1 cellular context compared by ENCODE assay signal in genomic region chr16:88491560-88492310, GRCh38.
A peak's percentile ranks its signal among the peaks of the same experiment; 100 is the strongest.
TF ChIP-seq lines count a peak whose summit lies in the region.

No MANE protein-coding gene starts in this region.

TF ChIP-seq in K562, 482 proteins besides CTCF, POLR2A, EP300 and RAD21 (continued from another document and continues in another):
- no peak for TF ChIP-seq USF2 (CRISPR knock-in tag; IDR thresholded peaks at IDR 0.05)
- no peak for TF ChIP-seq ZNF398 (CRISPR knock-in tag; IDR thresholded peaks at IDR 0.05)
- peak; percentile 94 for TF ChIP-seq HDAC3 (IDR thresholded peaks at IDR 0.05; ENCODE audit: borderline replicate concordance, partially characterized antibody)
- TF ChIP-seq FOXM1 (IDR thresholded peaks at IDR 0.05; ENCODE audit: low read depth), result peak; percentile 96
- TF ChIP-seq FOXM1 (CRISPR knock-in tag; IDR thresholded peaks at IDR 0.05; ENCODE audit: low read depth), result no peak
- no peak for TF ChIP-seq POLR3A (IDR thresholded peaks at IDR 0.05; ENCODE audit: borderline replicate concordance, extremely low read depth, insufficient read depth, insufficient read length)
- TF ChIP-seq ZBTB11 (CRISPR knock-in tag; IDR thresholded peaks at IDR 0.05), result peak in 1 of 3 experiments; percentile 85; a peak in 2 of 6 replicates
- no peak for TF ChIP-seq ZNF121 (CRISPR knock-in tag; conservative IDR thresholded peaks at IDR 0.05)
- peak; percentile 89 for TF ChIP-seq HIVEP1 (CRISPR knock-in tag; IDR thresholded peaks at IDR 0.05)
- peak; percentile 95 for TF ChIP-seq MTA2 (IDR thresholded peaks at IDR 0.05; ENCODE audit: low read depth)
- peak; percentile 93; the same call in 1 of the 2 replicates for TF ChIP-seq TFAP4 (CRISPR knock-in tag; IDR thresholded peaks at IDR 0.05; ENCODE audit: borderline replicate concordance)
- peak; percentile 58 for TF ChIP-seq KDM5B (IDR thresholded peaks at IDR 0.05; ENCODE audit: insufficient replicate concordance, low read depth, low read length)
- no peak; the same call in 1 of the 2 replicates for TF ChIP-seq ZNF444 (CRISPR knock-in tag; IDR thresholded peaks at IDR 0.05)
- peak; percentile 99 for TF ChIP-seq CBFB (CRISPR knock-in tag; IDR thresholded peaks at IDR 0.05)
- TF ChIP-seq VEZF1 (CRISPR knock-in tag; IDR thresholded peaks at IDR 0.05), result peak; percentile 90
- TF ChIP-seq CBX1 (IDR thresholded peaks at IDR 0.05; ENCODE audit: low read depth), result no peak
- TF ChIP-seq NR4A1 (CRISPR knock-in tag; IDR thresholded peaks at IDR 0.05), result peak; percentile 93
- peak; percentile 94; the same call in 1 of the 2 replicates for TF ChIP-seq NR4A1 (tag; IDR thresholded peaks at IDR 0.05)
- TF ChIP-seq ZNF217 (CRISPR knock-in tag; IDR thresholded peaks at IDR 0.05), result no peak
- TF ChIP-seq PML (IDR thresholded peaks at IDR 0.05; ENCODE audit: low read length), result peak; percentile 99
- no peak for TF ChIP-seq ZNF507 (tag; conservative IDR thresholded peaks at IDR 0.05)
- peak; percentile 54; the same call in 1 of the 2 replicates for TF ChIP-seq NR2C2 (CRISPR knock-in tag; IDR thresholded peaks at IDR 0.05)
- TF ChIP-seq NR2C2 (tag; IDR thresholded peaks at IDR 0.05), result peak; percentile 60
- TF ChIP-seq SREBF2 (CRISPR knock-in tag; IDR thresholded peaks at IDR 0.05), result no peak
- peak; percentile 100 for TF ChIP-seq TCF3 (CRISPR knock-in tag; IDR thresholded peaks at IDR 0.05)
- TF ChIP-seq ZNF407 (IDR thresholded peaks at IDR 0.05; ENCODE audit: low read depth), result peak; percentile 58; the same call in 1 of the 2 replicates
- peak; percentile 99 for TF ChIP-seq ZNF395 (CRISPR knock-in tag; IDR thresholded peaks at IDR 0.05)
- TF ChIP-seq ZNF124 (CRISPR knock-in tag; IDR thresholded peaks at IDR 0.05), result no peak
- peak; percentile 8 for TF ChIP-seq PHF20 (IDR thresholded peaks at IDR 0.05; ENCODE audit: partially characterized antibody)
- TF ChIP-seq ZNF165 (CRISPR knock-in tag; IDR thresholded peaks at IDR 0.05; ENCODE audit: borderline replicate concordance), result 0 out of 2 replicates have a peak, but pooled peaks have one; percentile 9
- TF ChIP-seq L3MBTL2 (IDR thresholded peaks at IDR 0.05), result peak; percentile 44; the same call in 1 of the 2 replicates
- TF ChIP-seq KHSRP (IDR thresholded peaks at IDR 0.05), result peak; percentile 72; the same call in 1 of the 2 replicates
- no peak for TF ChIP-seq HNRNPLL (IDR thresholded peaks at IDR 0.05; ENCODE audit: low read depth, low read length, poor library complexity, severe bottlenecking)
- no peak for TF ChIP-seq CREBBP (IDR thresholded peaks at IDR 0.05; ENCODE audit: low read depth, low read length)
